Comparison of ENCODE assay signal across 9 cellular contexts in genomic region chr14:95531473-95531872, GRCh38. TPM values are rescaled to one million over a fixed set of nuclear protein-coding genes. Genes with fewer than 3 reads are reported as not detected.
DNase-seq lines count a peak whose midpoint lies in the region; ATAC-seq and TF ChIP-seq lines count a peak whose summit lies in the region.
"Had no signal": no experiment of that assay in that cellular context is flagged by ENCODE, and none has a peak within 500 bp of the region (broad histone marks: within the 10 kb centered on the region; RNA-seq: fewer than 3 reads in every experiment).

No MANE protein-coding gene starts in this region.

- H4K20me1 ChIP-seq in PC-9 (ENCODE audit: insufficient read depth) = peaks cover 19% of the 10 kb centered on the region

- H2AFZ ChIP-seq in PC-9 = no peak overlapping the region

- H3K79me2 ChIP-seq in PC-9 (ENCODE audit: low read depth) = peaks cover 71% of the 10 kb centered on the region

- no peaks in the 10 kb centered on the region for H3K27me3 Mint-ChIP-seq in activated CD4-positive, alpha-beta T cell treated with anti-CD3 and anti-CD28 coated beads for 36 hours
- H3K27me3 Mint-ChIP-seq: type B pancreatic cell had no signal

- H3K36me3 Mint-ChIP-seq in activated CD4-positive, alpha-beta T cell treated with anti-CD3 and anti-CD28 coated beads for 36 hours (ENCODE audit: low read depth) = peaks cover 37% of the 10 kb centered on the region

- peaks cover 57% of the 10 kb centered on the region for H3K4me1 Mint-ChIP-seq in activated CD4-positive, alpha-beta T cell treated with anti-CD3 and anti-CD28 coated beads for 36 hours

- H3K27me3 ChIP-seq in PC-9 (ENCODE audit: insufficient read depth, low read depth) (no peaks in the 10 kb centered on the region), skeletal muscle satellite cell (ENCODE audit: control insufficient read depth, insufficient read depth, low read length) (no peaks in the 10 kb centered on the region)

- H3K4me3 ChIP-seq in PC-9 (peak overlapping the region; percentile 73; the same call in 1 of the 2 replicates), skeletal muscle satellite cell (ENCODE audit: low read length) (peak overlapping the region; percentile 87)

- CTCF ChIA-PET in activated CD4-positive, alpha-beta T cell treated with anti-CD3 and anti-CD28 coated beads for 36 hours (lab: Charles Lee) = interaction anchor here (0.6 to 1.8 kb wide), 9 partner anchors 9 to 565 kb away, joined by 3 to 8 read pairs (median 3); no protein-coding TSS in a partner anchor
- CTCF ChIA-PET in PC-9 (lab: Charles Lee) = no interaction called here

- intact Hi-C loops in activated CD4-positive, alpha-beta T cell treated with anti-CD3 and anti-CD28 coated beads for 36 hours (cut with DNase I, micrococcal nuclease) = loop anchor here (5.0 to 10.0 kb wide), 5 partner anchors 34 to 1449 kb away; partner anchors contain the start of genes CLMN (in 1 of the 2), DDX24 (in 1 of the 2), DICER1 (in 1 of the 2) and IFI27L1 (in 1 of the 2)
- intact Hi-C loops in PC-9 (cut with micrococcal nuclease; ENCODE audit: unreplicated experiment) = no loop called here

- H3K27ac Mint-ChIP-seq in activated CD4-positive, alpha-beta T cell treated with anti-CD3 and anti-CD28 coated beads for 36 hours = peak overlapping the region; percentile 67

- H3K36me3 ChIP-seq in PC-9 (ENCODE audit: low read depth) = peaks cover 12% of the 10 kb centered on the region
- no peaks in the 10 kb centered on the region for H3K36me3 ChIP-seq in skeletal muscle satellite cell (ENCODE audit: insufficient read depth, low read length)

- H3K4me2 ChIP-seq in PC-9 = peak overlapping the region; percentile 96
- peak overlapping the region; percentile 94 for H3K4me2 ChIP-seq in skeletal muscle satellite cell (ENCODE audit: low read length)

- POLR2A ChIA-PET in activated CD4-positive, alpha-beta T cell treated with anti-CD3 and anti-CD28 coated beads for 36 hours (lab: Charles Lee) = interaction anchor here (1.0 kb wide), 1 partner anchor 8 kb away, joined by 3 read pairs; no protein-coding TSS in a partner anchor
- POLR2A ChIA-PET in PC-9 (lab: Charles Lee; ENCODE audit: unreplicated experiment) = no interaction called here

- H3K9me3 ChIP-seq in PC-9 (ENCODE audit: insufficient read depth, low read depth) = no peaks in the 10 kb centered on the region
- no peaks in the 10 kb centered on the region for H3K9me3 ChIP-seq in skeletal muscle satellite cell (replicated peaks; ENCODE audit: low read length)

- H3K9me3 Mint-ChIP-seq in activated CD4-positive, alpha-beta T cell treated with anti-CD3 and anti-CD28 coated beads for 36 hours (ENCODE audit: low read depth) = no peaks in the 10 kb centered on the region
- H3K9me3 Mint-ChIP-seq: type B pancreatic cell had no signal

- H3K4me3 Mint-ChIP-seq in activated CD4-positive, alpha-beta T cell treated with anti-CD3 and anti-CD28 coated beads for 36 hours = no peak overlapping the region

- ATAC-seq in activated CD4-positive, alpha-beta T cell treated with anti-CD3 and anti-CD28 coated beads for 36 hours = no peak

- H3K27ac ChIP-seq in PC-9 = peak overlapping the region; percentile 54

- no peak for TF ChIP-seq CTCF in PC-9 (conservative IDR thresholded peaks at IDR 0.05)

- no peak for DNase-seq in activated CD4-positive, alpha-beta T cell treated with anti-CD3 and anti-CD28 coated beads for 36 hours
- no peak for DNase-seq in activated CD4-positive, alpha-beta T cell treated with anti-CD3 and anti-CD28 coated beads, Interleukin-2, amount 50 U/mL, for 1 hour
- DNase-seq in PC-9 = peak in 1 of 2 experiments; percentile 54
- DNase-seq in dedifferentiated amniotic fluid mesenchymal stem cell (ENCODE audit: extremely low spot score) = peak; percentile 75
- DNase-seq in globus pallidus (ENCODE audit: low spot score) = no peak
- DNase-seq in CD1c-positive myeloid dendritic cell (ENCODE audit: extremely low spot score) = no peak
- DNase-seq in NCI-H2171 treated with DMSO at 0.1 percent for 48 hours (lab: John Stamatoyannopoulos, UW) = no peak

- H3K9ac ChIP-seq in skeletal muscle satellite cell (ENCODE audit: low read depth, low read length) = peak overlapping the region; percentile 89

- BruUV-seq in PC-9 (replicated peaks; lab: Mats Ljungman, UMichigan) = no TSS peak

- no peaks in the 10 kb centered on the region for H3K9me2 ChIP-seq in PC-9 (ENCODE audit: insufficient read depth)

- H3F3A ChIP-seq in PC-9 (ENCODE audit: insufficient read depth, low read depth) = peaks cover 27% of the 10 kb centered on the region; the same call in 1 of the 2 replicates

- H3K4me1 ChIP-seq in PC-9 (replicated peaks; ENCODE audit: insufficient read depth) = peaks cover 50% of the 10 kb centered on the region
- H3K4me1 ChIP-seq in skeletal muscle satellite cell (ENCODE audit: control insufficient read depth, insufficient read depth, low read length) = peaks cover 56% of the 10 kb centered on the region

RNA-seq across cellular contexts. Expression of gene GLRX5, which starts 3.4 kb away (rescaled TPM):
- 10 to 100 TPM; 37.9 to 44.1 TPM for total RNA-seq in activated CD4-positive, alpha-beta T cell treated with anti-CD3 and anti-CD28 coated beads for 36 hours
- 19.6 and 23.2 TPM in 2 replicates for total RNA-seq in PC-9 (2021)
- total RNA-seq in skeletal muscle satellite cell (2012; rRNA removed) = 37.0 and 37.6 TPM in 2 replicates

RNA-seq across cellular contexts. Expression of gene SYNE3, which starts 15.0 kb away (rescaled TPM):
- 10 to 100 TPM; 27.3 to 34.2 TPM for total RNA-seq in activated CD4-positive, alpha-beta T cell treated with anti-CD3 and anti-CD28 coated beads for 36 hours
- 1.5 and 1.9 TPM in 2 replicates for total RNA-seq in PC-9 (2021)
- 26.9 and 32.2 TPM in 2 replicates for total RNA-seq in skeletal muscle satellite cell (2012; rRNA removed)
